ENCODE assay signal across 17 cellular contexts in genomic region chr16:46862555-46863447, GRCh38. TPM values are rescaled to one million over a fixed set of nuclear protein-coding genes. Genes with fewer than 3 reads are reported as not detected.
DNase-seq lines count a peak whose midpoint lies in the region; ATAC-seq, FAIRE-seq and TF ChIP-seq lines count a peak whose summit lies in the region.
"Had no signal": no experiment of that assay in that cellular context is flagged by ENCODE, and none has a peak within 500 bp of the region (broad histone marks: within the 10 kb centered on the region; RNA-seq: fewer than 3 reads in every experiment).

No MANE protein-coding gene starts in this region.

- H3K4me1 ChIP-seq in K562 (replicated peaks in 1 of 2; ENCODE audit: control insufficient read depth in 2 of 2, insufficient read depth in 2 of 2, low read length in 2 of 2), result no peaks in the 10 kb centered on the region; a peak in 1 of 5 replicates
- no peaks in the 10 kb centered on the region for H3K4me1 ChIP-seq in parathyroid adenoma

- no peak overlapping the region for H2AFZ ChIP-seq in K562 (ENCODE audit: low read depth, low read length)
- H2AFZ ChIP-seq in parathyroid adenoma, result peak overlapping the region; percentile 1

- no peak overlapping the region for H3K27ac ChIP-seq in K562 (ENCODE audit: extremely low read depth, low read depth, low read length)
- no peak overlapping the region for H3K27ac ChIP-seq in parathyroid adenoma
- no peak overlapping the region for H3K27ac ChIP-seq in substantia nigra (ENCODE audit: low read depth, low read length, poor library complexity, severe bottlenecking)

- H3K9me3 Mint-ChIP-seq in activated CD4-positive, alpha-beta T cell treated with anti-CD3 and anti-CD28 coated beads for 36 hours (ENCODE audit: low read depth), result peaks cover 3% of the 10 kb centered on the region

- TF ChIP-seq EP300 in K562 (IDR thresholded peaks at IDR 0.05; ENCODE audit: low read length), result no peak

- TF ChIP-seq RAD21 in K562 (CRISPR knock-in tag; conservative IDR thresholded peaks at IDR 0.05 in 1 of 2, IDR thresholded peaks at IDR 0.05 in 1 of 2), result no peak

- H3K36me3 ChIP-seq in K562 (ENCODE audit: control insufficient read depth, insufficient read depth, low read length) (no peaks in the 10 kb centered on the region), parathyroid adenoma (ENCODE audit: control insufficient read depth, insufficient read depth, low read length) (no peaks in the 10 kb centered on the region)

- no peak for DNase-seq in activated CD4-positive, alpha-beta T cell treated with anti-CD3 and anti-CD28 coated beads for 36 hours
- DNase-seq in activated CD4-positive, alpha-beta T cell treated with anti-CD3 and anti-CD28 coated beads for 4 hours, result no peak
- DNase-seq in LHCN-M2 (ENCODE audit: low read depth) (peak; percentile 52), K562 (ENCODE audit: extremely low read depth in 1 of 4, low spot score in 3 of 4) (no peak), left colon (no peak), substantia nigra (lab: John Stamatoyannopoulos, UW) (no peak)
- DNase-seq: activated naive CD4-positive, alpha-beta T cell treated with Interleukin-2 at 50 U/mL for 16 hours; hypothalamus; NCI-H1092; SHP77; small intestine; T-helper 9 cell had no signal

- no peak overlapping the region for H3K27ac Mint-ChIP-seq in activated CD4-positive, alpha-beta T cell treated with anti-CD3 and anti-CD28 coated beads for 36 hours

- POLR2A ChIA-PET in activated CD4-positive, alpha-beta T cell treated with anti-CD3 and anti-CD28 coated beads for 36 hours (lab: Charles Lee), result no interaction called here
- POLR2A ChIA-PET in K562 (lab: Yijun Ruan, JAX), result interaction anchor here (0.7 to 1.4 kb wide), 3 partner anchors 9 to 217 kb away, joined by 3 to 5 read pairs (median 4); no protein-coding TSS in a partner anchor

- H3K4me3 Mint-ChIP-seq in activated CD4-positive, alpha-beta T cell treated with anti-CD3 and anti-CD28 coated beads for 36 hours, result no peak overlapping the region
- H3K4me3 Mint-ChIP-seq: stimulated activated naive CD8-positive, alpha-beta T cell treated with anti-CD3 and anti-CD28 coated beads, Interleukin-15, Interleukin-2, amounts not matched to agents 100 ng/mL and 50 ng/mL, for 24 hours had no signal

- H3K9me1 ChIP-seq in K562 (ENCODE audit: control insufficient read depth, insufficient read depth, low read length), result no peaks in the 10 kb centered on the region

- no peak overlapping the region for H3K4me2 ChIP-seq in K562 (ENCODE audit: insufficient read depth, low read length)
- no peak overlapping the region for H3K4me2 ChIP-seq in parathyroid adenoma (ENCODE audit: low read length)

- no peak for FAIRE-seq in K562 (lab: Jason Lieb, UNC)
- FAIRE-seq: H54, small intestine, urothelium cell line had no signal

- H4K20me1 ChIP-seq in K562 (replicated peaks; ENCODE audit: control insufficient read depth, insufficient read depth, low read length), result peaks cover 3% of the 10 kb centered on the region

- H3K79me2 ChIP-seq in K562 (ENCODE audit: control insufficient read depth, insufficient read depth, low read length) (no peaks in the 10 kb centered on the region), parathyroid adenoma (no peaks in the 10 kb centered on the region)

- peaks cover 27% of the 10 kb centered on the region for H3K4me1 Mint-ChIP-seq in activated CD4-positive, alpha-beta T cell treated with anti-CD3 and anti-CD28 coated beads for 36 hours

- no peak for TF ChIP-seq CTCF in K562 (IDR thresholded peaks at IDR 0.05 in 2 of 3, conservative IDR thresholded peaks at IDR 0.05 in 1 of 3; ENCODE audit: insufficient read depth in 2 of 3, low read depth in 1 of 3, low read length in 3 of 3)
- no peak for TF ChIP-seq CTCF in parathyroid adenoma (IDR thresholded peaks at IDR 0.05)

- H3K27me3 Mint-ChIP-seq in activated CD4-positive, alpha-beta T cell treated with anti-CD3 and anti-CD28 coated beads for 36 hours, result peaks cover 4% of the 10 kb centered on the region

- intact Hi-C loops in activated CD4-positive, alpha-beta T cell treated with anti-CD3 and anti-CD28 coated beads for 36 hours (cut with DNase I, micrococcal nuclease), result no loop called here
- intact Hi-C loops in K562 (cut with micrococcal nuclease) (no loop called here), left colon (cut with DNase I, micrococcal nuclease) (no loop called here)

- CTCF ChIA-PET in activated CD4-positive, alpha-beta T cell treated with anti-CD3 and anti-CD28 coated beads for 36 hours (lab: Charles Lee), result interaction anchor here (0.9 to 3.2 kb wide), 3 partner anchors 9 to 22 kb away, joined by 3 to 13 read pairs (median 4); no protein-coding TSS in a partner anchor
- CTCF ChIA-PET in K562 (lab: Yijun Ruan, JAX; ENCODE audit: low intra/inter-chr PET ratio), result no interaction called here

- 51% methylated on average over 16 of the region's 16 CpGs for WGBS in K562 (ENCODE audit: insufficient coverage, low coverage, missing lambda C conversion rate)

- no peaks in the 10 kb centered on the region for H3K9me3 ChIP-seq in K562 (replicated peaks; ENCODE audit: control insufficient read depth, insufficient read depth, low read depth, low read length)
- H3K9me3 ChIP-seq in parathyroid adenoma (ENCODE audit: control insufficient read depth, low read length), result no peaks in the 10 kb centered on the region

- H3K27me3 ChIP-seq in K562 (ENCODE audit: control insufficient read depth in 2 of 2, insufficient read depth in 2 of 2, low read length in 2 of 2) (no peaks in the 10 kb centered on the region; a peak in 1 of 5 replicates), parathyroid adenoma (ENCODE audit: control insufficient read depth, insufficient read depth, low read length) (no peaks in the 10 kb centered on the region)

- TF ChIP-seq POLR2A in K562 (conservative IDR thresholded peaks at IDR 0.05), result no peak

- no peaks in the 10 kb centered on the region for H3K36me3 Mint-ChIP-seq in activated CD4-positive, alpha-beta T cell treated with anti-CD3 and anti-CD28 coated beads for 36 hours (ENCODE audit: low read depth)

- BruUV-seq in K562 (replicated peaks; lab: Mats Ljungman, UMichigan), result no TSS peak

- no peak overlapping the region for H3K9ac ChIP-seq in K562 (ENCODE audit: insufficient read depth in 1 of 2, low read depth in 2 of 2, low read length in 2 of 2)
- H3K9ac ChIP-seq in parathyroid adenoma, result no peak overlapping the region

- peak; percentile 63 for ATAC-seq in activated CD4-positive, alpha-beta T cell treated with anti-CD3 and anti-CD28 coated beads for 36 hours
- ATAC-seq in K562, result no peak
- no peak for ATAC-seq in left colon
- ATAC-seq in GM19023 (IDR thresholded peaks at IDR 0.05; ENCODE audit: unreplicated experiment), result no peak

- in situ Hi-C loops in K562 (cut with MboI), result no loop called here

- no peak overlapping the region for H3K4me3 ChIP-seq in K562
- no peak overlapping the region for H3K4me3 ChIP-seq in parathyroid adenoma (ENCODE audit: low read depth, low read length)

TF ChIP-seq in K562, 482 proteins besides CTCF, POLR2A, EP300 and RAD21 (continues in another document):
- TF ChIP-seq KLF6 (CRISPR knock-in tag; IDR thresholded peaks at IDR 0.05; ENCODE audit: borderline replicate concordance), result no peak

RNA-seq across cellular contexts. Expression of gene GPT2, which starts 21.4 kb away (rescaled TPM):
- total RNA-seq in activated CD4-positive, alpha-beta T cell treated with anti-CD3 and anti-CD28 coated beads for 36 hours, result 10 to 100 TPM; 25.6 to 34.9 TPM
- 16.0 and 20.1 TPM in 2 replicates for total RNA-seq in LHCN-M2 (2014; rRNA removed)
- polyA plus RNA-seq in LHCN-M2 (2012), result 12.5 TPM
- total RNA-seq in K562 (2011; cell fraction: chromatin; rRNA removed; ENCODE audit: low replicate concordance), result 9.1 and 9.7 TPM in 2 replicates
- 4.7 and 5.9 TPM in 2 replicates for total RNA-seq in K562 (2011; cell fraction: nucleolus; rRNA removed)
- total RNA-seq in K562 (2011; cell fraction: nucleoplasm; rRNA removed), result 9.2 and 12.0 TPM in 2 replicates
- total RNA-seq in K562 (2014; rRNA removed), result 7.2 and 7.3 TPM in 2 replicates
- total RNA-seq in K562 (2014; rRNA removed; fragmentation: Illumina TruSeq; extraction: Trizol), result 3.7 and 5.0 TPM in 2 replicates
- total RNA-seq in K562 (2015; rRNA removed; fragmentation: Illumina TruSeq; extraction: Trizol), result 2.8 and 3.0 TPM in 2 replicates
- total RNA-seq in K562 (2021), result 12.9 and 14.4 TPM in 2 replicates
- 5.8 and 10.4 TPM in 2 replicates for polyA plus RNA-seq in K562 (2011; rRNA removed)
- polyA plus RNA-seq in K562 (2011; cell fraction: cytosol; rRNA removed), result 9.4 and 12.6 TPM in 2 replicates
- polyA plus RNA-seq in K562 (2011; cell fraction: nucleus; rRNA removed), result 8.1 and 12.3 TPM in 2 replicates
- polyA plus RNA-seq in K562 (2012), result 6.6 and 23.6 TPM in 2 replicates
- 10.0 and 12.1 TPM in 2 replicates for polyA plus RNA-seq in K562 (2014; fragmentation: Illumina TruSeq; extraction: Trizol)
- under 1 TPM; 0.79 to 0.96 TPM for polyA plus RNA-seq in K562 (2014; fragmentation: Nextera tagmentation; extraction: Ambion mirVana)
- polyA plus RNA-seq in K562 (2014; rRNA removed), result 6.8 and 7.7 TPM in 2 replicates
- polyA minus RNA-seq in K562 (2011; rRNA and poly(A)+ RNA removed), result 5.9 and 6.5 TPM in 2 replicates
- 4.6 and 13.5 TPM in 2 replicates for polyA minus RNA-seq in K562 (2011; cell fraction: cytosol; rRNA and poly(A)+ RNA removed)
- polyA minus RNA-seq in K562 (2011; cell fraction: nucleus; rRNA and poly(A)+ RNA removed), result 1.6 and 5.9 TPM in 2 replicates
- total RNA-seq in left colon, result 10 to 100 TPM; 26.8 to 32.1 TPM

RNA-seq across cellular contexts. Expression of gene C16orf87, which starts 31.8 kb away (rescaled TPM):
- 10 to 100 TPM; 14.6 to 17.2 TPM for total RNA-seq in activated CD4-positive, alpha-beta T cell treated with anti-CD3 and anti-CD28 coated beads for 36 hours
- 9.5 and 12.0 TPM in 2 replicates for total RNA-seq in LHCN-M2 (2014; rRNA removed)
- 6.5 TPM for polyA plus RNA-seq in LHCN-M2 (2012)
- 1.9 and 6.0 TPM in 2 replicates for total RNA-seq in K562 (2011; cell fraction: chromatin; rRNA removed; ENCODE audit: low replicate concordance)
- total RNA-seq in K562 (2011; cell fraction: nucleolus; rRNA removed), result 1.8 and 2.0 TPM in 2 replicates
- total RNA-seq in K562 (2011; cell fraction: nucleoplasm; rRNA removed), result 3.9 and 6.0 TPM in 2 replicates
- 7.7 and 10.5 TPM in 2 replicates for total RNA-seq in K562 (2014; rRNA removed)
- 13.0 and 13.2 TPM in 2 replicates for total RNA-seq in K562 (2014; rRNA removed; fragmentation: Illumina TruSeq; extraction: Trizol)
- 10.9 and 12.6 TPM in 2 replicates for total RNA-seq in K562 (2015; rRNA removed; fragmentation: Illumina TruSeq; extraction: Trizol)
- 8.3 and 9.1 TPM in 2 replicates for total RNA-seq in K562 (2021)
- polyA plus RNA-seq in K562 (2011; rRNA removed), result 6.3 and 7.8 TPM in 2 replicates
- 1.5 and 2.6 TPM in 2 replicates for polyA plus RNA-seq in K562 (2011; cell fraction: cytosol; rRNA removed)
- 1.9 and 3.1 TPM in 2 replicates for polyA plus RNA-seq in K562 (2011; cell fraction: nucleus; rRNA removed)
- polyA plus RNA-seq in K562 (2012), result 6.2 and 8.7 TPM in 2 replicates
- polyA plus RNA-seq in K562 (2014; fragmentation: Illumina TruSeq; extraction: Trizol), result 9.1 and 9.6 TPM in 2 replicates
- polyA plus RNA-seq in K562 (2014; fragmentation: Nextera tagmentation; extraction: Ambion mirVana), result 10 to 100 TPM; 13.9 to 16.7 TPM
- 8.2 and 10.8 TPM in 2 replicates for polyA plus RNA-seq in K562 (2014; rRNA removed)
- polyA minus RNA-seq in K562 (2011; rRNA and poly(A)+ RNA removed), result 6.2 and 7.6 TPM in 2 replicates
- polyA minus RNA-seq in K562 (2011; cell fraction: cytosol; rRNA and poly(A)+ RNA removed), result 2.8 and 3.1 TPM in 2 replicates
- 2.0 and 4.7 TPM in 2 replicates for polyA minus RNA-seq in K562 (2011; cell fraction: nucleus; rRNA and poly(A)+ RNA removed)
- 1 to 10 TPM; 6.1 to 7.6 TPM for total RNA-seq in left colon
